Comparison of ENCODE assay signal across 1 cellular context in the genomic region with DNA sequence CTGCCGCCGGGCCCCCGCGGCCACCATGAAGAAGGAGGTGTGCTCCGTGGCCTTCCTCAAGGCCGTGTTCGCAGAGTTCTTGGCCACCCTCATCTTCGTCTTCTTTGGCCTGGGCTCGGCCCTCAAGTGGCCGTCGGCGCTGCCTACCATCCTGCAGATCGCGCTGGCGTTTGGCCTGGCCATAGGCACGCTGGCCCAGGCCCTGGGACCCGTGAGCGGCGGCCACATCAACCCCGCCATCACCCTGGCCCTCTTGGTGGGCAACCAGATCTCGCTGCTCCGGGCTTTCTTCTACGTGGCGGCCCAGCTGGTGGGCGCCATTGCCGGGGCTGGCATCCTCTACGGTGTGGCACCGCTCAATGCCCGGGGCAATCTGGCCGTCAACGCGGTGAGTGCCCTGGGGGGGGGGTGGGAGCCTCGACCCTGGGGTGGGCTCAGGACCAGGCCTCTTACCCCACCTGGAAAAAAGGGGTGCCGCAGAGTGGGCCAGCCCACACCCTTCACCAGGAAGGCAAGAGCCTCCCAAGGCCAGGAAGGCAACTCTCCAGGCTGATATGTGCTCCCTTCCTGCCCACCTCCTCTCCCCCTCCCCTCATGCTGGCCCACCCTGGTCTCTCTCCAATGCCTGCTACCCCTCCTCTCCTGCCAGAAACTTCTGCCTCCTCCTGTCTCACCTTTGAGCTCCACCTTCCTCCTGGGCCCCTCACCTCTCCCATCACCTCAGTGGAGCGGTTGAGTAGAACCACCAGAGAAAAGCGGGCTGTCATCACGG.
TF ChIP-seq lines count a peak whose summit lies in the region.

No MANE protein-coding gene starts in this region.

TF ChIP-seq in HCT116, 20 proteins besides CTCF, POLR2A, EP300 and RAD21:
- TF ChIP-seq YY1 (IDR thresholded peaks at IDR 0.05; ENCODE audit: extremely low read depth, insufficient replicate concordance, low read depth, low read length) (no peak), EZH2phosphoT487 (IDR thresholded peaks at IDR 0.05; ENCODE audit: borderline replicate concordance) (no peak), EGR1 (IDR thresholded peaks at IDR 0.05; ENCODE audit: low read depth) (no peak), ZFX (IDR thresholded peaks at IDR 0.05) (no peak), ELF1 (IDR thresholded peaks at IDR 0.05; ENCODE audit: borderline replicate concordance, low read depth) (no peak), CEBPB (IDR thresholded peaks at IDR 0.05; ENCODE audit: low read depth) (no peak), CBX3 (IDR thresholded peaks at IDR 0.05; ENCODE audit: low read depth) (no peak), ZNF274 (IDR thresholded peaks at IDR 0.05; ENCODE audit: low read depth, low read length) (no peak), JUND (IDR thresholded peaks at IDR 0.05) (no peak), TCF7L2 (IDR thresholded peaks at IDR 0.05; ENCODE audit: borderline replicate concordance, extremely low read depth, insufficient read depth, insufficient read length) (no peak), SIN3A (IDR thresholded peaks at IDR 0.05; ENCODE audit: low read depth) (no peak), POLR2AphosphoS5 (IDR thresholded peaks at IDR 0.05; ENCODE audit: low read depth, low read length) (no peak)
- TF ChIP-seq, protein P1, sequence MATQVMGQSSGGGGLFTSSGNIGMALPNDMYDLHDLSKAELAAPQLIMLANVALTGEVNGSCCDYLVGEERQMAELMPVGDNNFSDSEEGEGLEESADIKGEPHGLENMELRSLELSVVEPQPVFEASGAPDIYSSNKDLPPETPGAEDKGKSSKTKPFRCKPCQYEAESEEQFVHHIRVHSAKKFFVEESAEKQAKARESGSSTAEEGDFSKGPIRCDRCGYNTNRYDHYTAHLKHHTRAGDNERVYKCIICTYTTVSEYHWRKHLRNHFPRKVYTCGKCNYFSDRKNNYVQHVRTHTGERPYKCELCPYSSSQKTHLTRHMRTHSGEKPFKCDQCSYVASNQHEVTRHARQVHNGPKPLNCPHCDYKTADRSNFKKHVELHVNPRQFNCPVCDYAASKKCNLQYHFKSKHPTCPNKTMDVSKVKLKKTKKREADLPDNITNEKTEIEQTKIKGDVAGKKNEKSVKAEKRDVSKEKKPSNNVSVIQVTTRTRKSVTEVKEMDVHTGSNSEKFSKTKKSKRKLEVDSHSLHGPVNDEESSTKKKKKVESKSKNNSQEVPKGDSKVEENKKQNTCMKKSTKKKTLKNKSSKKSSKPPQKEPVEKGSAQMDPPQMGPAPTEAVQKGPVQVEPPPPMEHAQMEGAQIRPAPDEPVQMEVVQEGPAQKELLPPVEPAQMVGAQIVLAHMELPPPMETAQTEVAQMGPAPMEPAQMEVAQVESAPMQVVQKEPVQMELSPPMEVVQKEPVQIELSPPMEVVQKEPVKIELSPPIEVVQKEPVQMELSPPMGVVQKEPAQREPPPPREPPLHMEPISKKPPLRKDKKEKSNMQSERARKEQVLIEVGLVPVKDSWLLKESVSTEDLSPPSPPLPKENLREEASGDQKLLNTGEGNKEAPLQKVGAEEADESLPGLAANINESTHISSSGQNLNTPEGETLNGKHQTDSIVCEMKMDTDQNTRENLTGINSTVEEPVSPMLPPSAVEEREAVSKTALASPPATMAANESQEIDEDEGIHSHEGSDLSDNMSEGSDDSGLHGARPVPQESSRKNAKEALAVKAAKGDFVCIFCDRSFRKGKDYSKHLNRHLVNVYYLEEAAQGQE (IDR thresholded peaks at IDR 0.05; ENCODE audit: low read depth) = no peak
- TF ChIP-seq, protein P2, sequence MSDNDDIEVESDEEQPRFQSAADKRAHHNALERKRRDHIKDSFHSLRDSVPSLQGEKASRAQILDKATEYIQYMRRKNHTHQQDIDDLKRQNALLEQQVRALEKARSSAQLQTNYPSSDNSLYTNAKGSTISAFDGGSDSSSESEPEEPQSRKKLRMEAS (IDR thresholded peaks at IDR 0.05) = no peak
